In the genomic region with DNA sequence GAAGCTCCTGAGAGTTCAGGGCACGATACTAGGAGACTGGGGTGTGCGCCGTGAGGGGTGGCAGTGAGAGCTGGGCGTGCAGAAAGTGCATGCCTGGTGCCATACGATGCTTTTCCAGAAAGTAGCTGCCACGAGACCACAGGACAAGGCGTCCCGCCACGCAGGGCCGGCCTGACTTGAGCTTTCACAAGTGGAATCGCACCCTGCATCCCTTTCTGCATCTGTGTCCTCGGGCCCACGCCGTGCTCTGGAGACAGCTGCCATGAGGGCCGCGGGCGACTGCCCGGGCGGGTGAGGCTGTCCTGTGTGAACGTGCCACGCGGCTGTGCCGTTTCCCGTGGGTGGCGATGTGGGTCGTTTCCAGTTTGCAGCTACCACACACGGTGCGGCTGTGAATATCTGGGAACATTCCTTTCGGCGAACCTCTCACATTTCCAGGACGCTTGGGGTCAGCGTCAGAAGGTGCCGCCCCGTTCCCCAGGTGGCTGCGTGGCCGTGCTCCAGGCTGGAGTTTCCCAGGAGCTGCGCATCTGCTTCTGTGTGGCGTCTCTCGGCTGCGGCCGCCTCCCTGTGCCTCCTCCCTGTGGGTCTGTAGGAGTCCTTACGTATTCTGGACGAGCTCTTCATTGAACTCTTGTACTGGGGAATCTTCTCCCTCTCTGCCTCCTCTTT, we compare ENCODE assay signal across 17 cellular contexts. TPM values are rescaled to one million over a fixed set of nuclear protein-coding genes. Genes with fewer than 3 reads are reported as not detected.
"Had no signal": no experiment of that assay in that cellular context is flagged by ENCODE, and none has a peak within 500 bp of the region (broad histone marks: within the 10 kb centered on the region; RNA-seq: fewer than 3 reads in every experiment).

No MANE protein-coding gene starts in this region.

- H3K4me1 Mint-ChIP-seq: activated naive CD4-positive, alpha-beta T cell treated with anti-CD3 and anti-CD28 coated beads, Interleukin-2, amount 50 U/mL, for 24 hours had no signal

- H3K27ac Mint-ChIP-seq: activated naive CD4-positive, alpha-beta T cell treated with anti-CD3 and anti-CD28 coated beads, Interleukin-2, amount 50 U/mL, for 24 hours; activated T-helper 2 cell treated with anti-CD3 and anti-CD28 coated beads, Interferon-gamma antibody, Interleukin-2, Interleukin-4, amounts not matched to agents 10 μg/mL and 5 μg/mL and 100 μg/mL, durations not matched to agents 14 hours and 24 hours and 36 hours; nephron; T-helper 2 cell treated with Interferon-gamma antibody and Interleukin-4, amounts not matched to agents 5 μg/mL and 100 μg/mL, for 36 hours had no signal

- H3K27ac ChIP-seq: brain microvascular endothelial cell, ovary, skin epidermis, tibial nerve, vagina had no signal

- H3K4me1 ChIP-seq: vagina had no signal

- H3K9me3 ChIP-seq: ovary, tibial nerve, vagina had no signal

- H3K4me3 ChIP-seq: ovary, skin epidermis, tibial nerve, vagina had no signal

- H3K27me3 ChIP-seq: ovary, vagina had no signal

- DNase-seq: activated CD4-positive, alpha-beta T cell treated with anti-CD3 and anti-CD28 coated beads, Interleukin-2, amount 50 U/mL, for 1 hour; activated T-cell treated with anti-CD3 and anti-CD28 coated beads for 4 hours; amygdala; brain microvascular endothelial cell; dermis blood vessel endothelial cell; mesendoderm; stimulated activated CD4-positive, alpha-beta T cell treated with anti-CD3 and anti-CD28 coated beads, Interleukin-4, amount 100 ng/mL, for 4 hours had no signal

- H3K9me3 Mint-ChIP-seq: activated naive CD4-positive, alpha-beta T cell treated with anti-CD3 and anti-CD28 coated beads, Interleukin-2, amount 50 U/mL, for 24 hours; activated T-helper 2 cell treated with anti-CD3 and anti-CD28 coated beads, Interferon-gamma antibody, Interleukin-2, Interleukin-4, amounts not matched to agents 10 μg/mL and 5 μg/mL and 100 μg/mL, durations not matched to agents 14 hours and 24 hours and 36 hours; T-helper 2 cell treated with Interferon-gamma antibody and Interleukin-4, amounts not matched to agents 5 μg/mL and 100 μg/mL, for 36 hours had no signal

- H3K36me3 ChIP-seq: brain microvascular endothelial cell, ovary, tibial nerve, vagina had no signal

- H3K4me3 Mint-ChIP-seq: activated naive CD4-positive, alpha-beta T cell treated with anti-CD3 and anti-CD28 coated beads, Interleukin-2, amount 50 U/mL, for 24 hours; nephron; T-helper 2 cell treated with Interferon-gamma antibody and Interleukin-4, amounts not matched to agents 5 μg/mL and 100 μg/mL, for 36 hours had no signal

- H3K36me3 Mint-ChIP-seq: activated naive CD4-positive, alpha-beta T cell treated with anti-CD3 and anti-CD28 coated beads, Interleukin-2, amount 50 U/mL, for 24 hours had no signal

RNA-seq across cellular contexts. Expression of gene PERM1, which starts 1.0 kb away (rescaled TPM):
- total RNA-seq: activated CD8-positive, alpha-beta memory T cell treated with anti-CD3 and anti-CD28 coated beads for 36 hours; activated T-helper 2 cell treated with anti-CD3 and anti-CD28 coated beads, Interferon-gamma antibody, Interleukin-2, Interleukin-4, amounts not matched to agents 10 μg/mL and 5 μg/mL and 100 μg/mL, durations not matched to agents 14 hours and 24 hours and 36 hours; dermis blood vessel endothelial cell; vagina had no signal

RNA-seq across cellular contexts. Expression of gene PLEKHN1, which starts 16.6 kb away (rescaled TPM):
- total RNA-seq: cerebellum had no signal
